1 cellular context compared by ENCODE assay signal in the genomic region with DNA sequence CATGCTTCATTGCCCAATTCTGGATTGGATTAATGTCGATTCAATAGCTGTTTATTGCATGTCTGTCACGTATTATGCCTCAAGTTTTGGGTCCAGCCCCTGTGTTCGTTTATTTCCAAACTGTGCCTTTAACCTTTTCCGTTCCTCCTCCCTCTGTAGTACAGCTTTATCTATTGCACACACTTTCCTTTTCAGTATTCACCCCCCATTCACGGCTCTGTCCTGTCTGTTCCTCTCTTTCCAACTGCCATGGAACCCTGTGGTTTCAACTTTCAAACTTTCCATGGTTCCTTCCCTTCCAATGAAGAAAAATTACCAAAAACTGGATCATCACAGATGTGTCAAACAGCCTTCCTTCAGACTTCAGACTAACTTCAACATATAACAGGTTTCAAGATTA.
TF ChIP-seq lines count a peak whose summit lies in the region.

No MANE protein-coding gene starts in this region.

TF ChIP-seq in H1, 55 proteins besides CTCF, POLR2A, EP300 and RAD21:
- TF ChIP-seq, protein P1, sequence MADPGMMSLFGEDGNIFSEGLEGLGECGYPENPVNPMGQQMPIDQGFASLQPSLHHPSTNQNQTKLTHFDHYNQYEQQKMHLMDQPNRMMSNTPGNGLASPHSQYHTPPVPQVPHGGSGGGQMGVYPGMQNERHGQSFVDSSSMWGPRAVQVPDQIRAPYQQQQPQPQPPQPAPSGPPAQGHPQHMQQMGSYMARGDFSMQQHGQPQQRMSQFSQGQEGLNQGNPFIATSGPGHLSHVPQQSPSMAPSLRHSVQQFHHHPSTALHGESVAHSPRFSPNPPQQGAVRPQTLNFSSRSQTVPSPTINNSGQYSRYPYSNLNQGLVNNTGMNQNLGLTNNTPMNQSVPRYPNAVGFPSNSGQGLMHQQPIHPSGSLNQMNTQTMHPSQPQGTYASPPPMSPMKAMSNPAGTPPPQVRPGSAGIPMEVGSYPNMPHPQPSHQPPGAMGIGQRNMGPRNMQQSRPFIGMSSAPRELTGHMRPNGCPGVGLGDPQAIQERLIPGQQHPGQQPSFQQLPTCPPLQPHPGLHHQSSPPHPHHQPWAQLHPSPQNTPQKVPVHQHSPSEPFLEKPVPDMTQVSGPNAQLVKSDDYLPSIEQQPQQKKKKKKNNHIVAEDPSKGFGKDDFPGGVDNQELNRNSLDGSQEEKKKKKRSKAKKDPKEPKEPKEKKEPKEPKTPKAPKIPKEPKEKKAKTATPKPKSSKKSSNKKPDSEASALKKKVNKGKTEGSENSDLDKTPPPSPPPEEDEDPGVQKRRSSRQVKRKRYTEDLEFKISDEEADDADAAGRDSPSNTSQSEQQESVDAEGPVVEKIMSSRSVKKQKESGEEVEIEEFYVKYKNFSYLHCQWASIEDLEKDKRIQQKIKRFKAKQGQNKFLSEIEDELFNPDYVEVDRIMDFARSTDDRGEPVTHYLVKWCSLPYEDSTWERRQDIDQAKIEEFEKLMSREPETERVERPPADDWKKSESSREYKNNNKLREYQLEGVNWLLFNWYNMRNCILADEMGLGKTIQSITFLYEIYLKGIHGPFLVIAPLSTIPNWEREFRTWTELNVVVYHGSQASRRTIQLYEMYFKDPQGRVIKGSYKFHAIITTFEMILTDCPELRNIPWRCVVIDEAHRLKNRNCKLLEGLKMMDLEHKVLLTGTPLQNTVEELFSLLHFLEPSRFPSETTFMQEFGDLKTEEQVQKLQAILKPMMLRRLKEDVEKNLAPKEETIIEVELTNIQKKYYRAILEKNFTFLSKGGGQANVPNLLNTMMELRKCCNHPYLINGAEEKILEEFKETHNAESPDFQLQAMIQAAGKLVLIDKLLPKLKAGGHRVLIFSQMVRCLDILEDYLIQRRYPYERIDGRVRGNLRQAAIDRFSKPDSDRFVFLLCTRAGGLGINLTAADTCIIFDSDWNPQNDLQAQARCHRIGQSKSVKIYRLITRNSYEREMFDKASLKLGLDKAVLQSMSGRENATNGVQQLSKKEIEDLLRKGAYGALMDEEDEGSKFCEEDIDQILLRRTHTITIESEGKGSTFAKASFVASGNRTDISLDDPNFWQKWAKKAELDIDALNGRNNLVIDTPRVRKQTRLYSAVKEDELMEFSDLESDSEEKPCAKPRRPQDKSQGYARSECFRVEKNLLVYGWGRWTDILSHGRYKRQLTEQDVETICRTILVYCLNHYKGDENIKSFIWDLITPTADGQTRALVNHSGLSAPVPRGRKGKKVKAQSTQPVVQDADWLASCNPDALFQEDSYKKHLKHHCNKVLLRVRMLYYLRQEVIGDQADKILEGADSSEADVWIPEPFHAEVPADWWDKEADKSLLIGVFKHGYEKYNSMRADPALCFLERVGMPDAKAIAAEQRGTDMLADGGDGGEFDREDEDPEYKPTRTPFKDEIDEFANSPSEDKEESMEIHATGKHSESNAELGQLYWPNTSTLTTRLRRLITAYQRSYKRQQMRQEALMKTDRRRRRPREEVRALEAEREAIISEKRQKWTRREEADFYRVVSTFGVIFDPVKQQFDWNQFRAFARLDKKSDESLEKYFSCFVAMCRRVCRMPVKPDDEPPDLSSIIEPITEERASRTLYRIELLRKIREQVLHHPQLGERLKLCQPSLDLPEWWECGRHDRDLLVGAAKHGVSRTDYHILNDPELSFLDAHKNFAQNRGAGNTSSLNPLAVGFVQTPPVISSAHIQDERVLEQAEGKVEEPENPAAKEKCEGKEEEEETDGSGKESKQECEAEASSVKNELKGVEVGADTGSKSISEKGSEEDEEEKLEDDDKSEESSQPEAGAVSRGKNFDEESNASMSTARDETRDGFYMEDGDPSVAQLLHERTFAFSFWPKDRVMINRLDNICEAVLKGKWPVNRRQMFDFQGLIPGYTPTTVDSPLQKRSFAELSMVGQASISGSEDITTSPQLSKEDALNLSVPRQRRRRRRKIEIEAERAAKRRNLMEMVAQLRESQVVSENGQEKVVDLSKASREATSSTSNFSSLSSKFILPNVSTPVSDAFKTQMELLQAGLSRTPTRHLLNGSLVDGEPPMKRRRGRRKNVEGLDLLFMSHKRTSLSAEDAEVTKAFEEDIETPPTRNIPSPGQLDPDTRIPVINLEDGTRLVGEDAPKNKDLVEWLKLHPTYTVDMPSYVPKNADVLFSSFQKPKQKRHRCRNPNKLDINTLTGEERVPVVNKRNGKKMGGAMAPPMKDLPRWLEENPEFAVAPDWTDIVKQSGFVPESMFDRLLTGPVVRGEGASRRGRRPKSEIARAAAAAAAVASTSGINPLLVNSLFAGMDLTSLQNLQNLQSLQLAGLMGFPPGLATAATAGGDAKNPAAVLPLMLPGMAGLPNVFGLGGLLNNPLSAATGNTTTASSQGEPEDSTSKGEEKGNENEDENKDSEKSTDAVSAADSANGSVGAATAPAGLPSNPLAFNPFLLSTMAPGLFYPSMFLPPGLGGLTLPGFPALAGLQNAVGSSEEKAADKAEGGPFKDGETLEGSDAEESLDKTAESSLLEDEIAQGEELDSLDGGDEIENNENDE (IDR thresholded peaks at IDR 0.05; ENCODE audit: insufficient replicate concordance, low read length): no peak
- TF ChIP-seq CBX8 (IDR thresholded peaks at IDR 0.05; ENCODE audit: borderline replicate concordance, low read depth, low read length) (no peak), BCL11A (IDR thresholded peaks at IDR 0.05; ENCODE audit: low read depth in 2 of 2, low read length in 2 of 2) (no peak), CEBPB (IDR thresholded peaks at IDR 0.05; ENCODE audit: low read depth, low read length) (no peak), YY1 (IDR thresholded peaks at IDR 0.05; ENCODE audit: low read depth, low read length) (no peak), SRF (IDR thresholded peaks at IDR 0.05; ENCODE audit: low read depth, low read length) (no peak), CHD1 (IDR thresholded peaks at IDR 0.05; ENCODE audit: low read depth, low read length) (no peak), TBP (IDR thresholded peaks at IDR 0.05; ENCODE audit: low read depth, low read length) (no peak), TCF12 (IDR thresholded peaks at IDR 0.05; ENCODE audit: low read depth, low read length) (no peak), USF2 (IDR thresholded peaks at IDR 0.05; ENCODE audit: low read length) (no peak), HDAC2 (IDR thresholded peaks at IDR 0.05; ENCODE audit: borderline replicate concordance in 1 of 2, low read depth in 2 of 2, low read length in 2 of 2) (no peak), RFX5 (IDR thresholded peaks at IDR 0.05; ENCODE audit: borderline replicate concordance, low read depth, low read length) (no peak), SIX5 (IDR thresholded peaks at IDR 0.05; ENCODE audit: low read depth, low read length) (no peak), CREB1 (IDR thresholded peaks at IDR 0.05) (no peak), TEAD4 (IDR thresholded peaks at IDR 0.05; ENCODE audit: low read depth, low read length) (no peak), SP2 (IDR thresholded peaks at IDR 0.05; ENCODE audit: low read length) (no peak)
- TF ChIP-seq, protein P2, sequence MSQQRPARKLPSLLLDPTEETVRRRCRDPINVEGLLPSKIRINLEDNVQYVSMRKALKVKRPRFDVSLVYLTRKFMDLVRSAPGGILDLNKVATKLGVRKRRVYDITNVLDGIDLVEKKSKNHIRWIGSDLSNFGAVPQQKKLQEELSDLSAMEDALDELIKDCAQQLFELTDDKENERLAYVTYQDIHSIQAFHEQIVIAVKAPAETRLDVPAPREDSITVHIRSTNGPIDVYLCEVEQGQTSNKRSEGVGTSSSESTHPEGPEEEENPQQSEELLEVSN (IDR thresholded peaks at IDR 0.05): no peak
